8 cellular contexts compared by ENCODE assay signal in the genomic region with DNA sequence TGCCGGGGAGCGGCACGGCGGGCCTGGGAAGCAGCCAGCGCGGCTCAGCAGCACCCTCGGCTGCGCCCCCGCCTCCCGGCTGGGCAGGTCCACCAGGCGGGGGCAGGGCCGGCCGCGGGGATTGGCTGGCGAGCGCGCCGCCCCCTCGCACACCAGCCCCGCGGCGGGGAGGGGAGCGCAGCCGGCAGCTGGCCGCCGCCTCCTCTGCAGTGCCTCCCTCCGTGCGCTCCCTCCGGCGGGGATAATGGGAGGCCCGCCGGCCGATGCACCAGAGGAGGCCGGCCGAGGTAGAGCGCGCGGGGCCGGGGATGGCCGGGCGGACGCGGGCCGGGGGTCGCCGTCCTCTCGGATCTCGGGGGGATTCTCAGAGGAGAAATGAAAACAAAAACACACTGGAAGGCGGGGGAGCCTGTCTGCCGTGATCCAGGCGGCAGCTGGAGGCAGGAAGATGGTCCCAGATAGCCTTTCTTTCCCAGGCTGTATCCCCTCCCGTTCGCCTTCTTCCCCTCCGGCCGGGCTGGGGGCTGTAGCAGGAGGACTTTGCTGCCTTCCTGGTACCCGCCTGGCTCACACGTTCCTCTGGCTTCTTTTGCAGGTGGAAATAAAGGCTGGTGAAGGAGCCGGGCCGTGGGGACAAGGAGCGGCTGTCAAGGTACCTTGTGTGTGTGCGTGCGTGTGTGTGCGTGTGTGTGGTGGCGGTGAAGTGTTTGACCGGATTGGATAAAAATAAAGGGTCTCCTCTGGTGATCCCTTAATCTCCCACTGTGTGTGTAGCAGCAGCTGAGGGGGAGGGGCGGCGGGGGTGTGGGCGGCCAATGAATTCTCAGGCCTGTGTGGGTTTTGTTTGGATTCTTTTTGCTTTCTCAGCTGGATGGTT. TPM values are rescaled to one million over a fixed set of nuclear protein-coding genes. Genes with fewer than 3 reads are reported as not detected.
DNase-seq lines count a peak whose midpoint lies in the region; ATAC-seq, FAIRE-seq and TF ChIP-seq lines count a peak whose summit lies in the region.

No MANE protein-coding gene starts in this region.

- peaks cover 31% of the 10 kb centered on the region for H4K20me1 ChIP-seq in keratinocyte (ENCODE audit: control insufficient read depth, extremely low read depth, insufficient read depth, low read length)

- peak overlapping the region; percentile 20 to 60 (median 59) for H3K4me3 ChIP-seq in keratinocyte (ENCODE audit: control insufficient read depth in 2 of 3, extremely low read depth in 1 of 3, insufficient read depth in 2 of 3, low read depth in 1 of 3, low read length in 3 of 3)
- peak overlapping the region; percentile 45 to 79 (median 54) for H3K4me3 ChIP-seq in spleen

- H3K36me3 ChIP-seq in keratinocyte (ENCODE audit: control insufficient read depth in 2 of 2, extremely low read depth in 1 of 2, insufficient read depth in 2 of 2, low read length in 2 of 2): peaks cover 3 to 9% of the 10 kb centered on the region in 2 experiments
- H3K36me3 ChIP-seq in spleen: peaks cover 0 to 51% (median 0%) of the 10 kb centered on the region in 6 donors

- peaks cover 5% of the 10 kb centered on the region for H3K9me1 ChIP-seq in keratinocyte (ENCODE audit: control insufficient read depth, extremely low read depth, insufficient read depth, low read length)

- no peaks in the 10 kb centered on the region for H3K9me3 ChIP-seq in keratinocyte (ENCODE audit: control insufficient read depth, low read depth, low read length)
- no peaks in the 10 kb centered on the region for H3K9me3 ChIP-seq in spleen

- FAIRE-seq in GM12891 (lab: Jason Lieb, UNC): peak; percentile 98
- no peak for FAIRE-seq in keratinocyte (lab: Jason Lieb, UNC)

- TF ChIP-seq POLR2A in GM12891 (IDR thresholded peaks at IDR 0.05; ENCODE audit: low read depth, low read length) (no peak), spleen (IDR thresholded peaks at IDR 0.05) (no peak)

- no peak overlapping the region for H2AFZ ChIP-seq in keratinocyte (ENCODE audit: control insufficient read depth, low read length)

- 7 to 15% (median 9%) methylated on average over 30 to 68 of the region's 68 CpGs for WGBS in spleen, 5 donors

- H3K4me2 ChIP-seq in keratinocyte (ENCODE audit: control insufficient read depth, extremely low read depth, insufficient read depth, low read depth, low read length): peak overlapping the region; percentile 94

- ATAC-seq in HG02678 (IDR thresholded peaks at IDR 0.05; ENCODE audit: unreplicated experiment): peak; percentile 94

- dilution Hi-C loops in keratinocyte (cut with MboI; ENCODE audit: extremely low pct_ligation_motif_present, low sequenced_read_pairs): no loop called here

- H3K4me1 ChIP-seq in keratinocyte (ENCODE audit: control insufficient read depth, extremely low read depth, insufficient read depth, low read length) (peaks cover 35% of the 10 kb centered on the region), spleen (peaks cover 14 to 89% (median 55%) of the 10 kb centered on the region in 6 donors)

- peak overlapping the region; percentile 54 for H3K27ac ChIP-seq in VCaP
- H3K27ac ChIP-seq in caudate nucleus (ENCODE audit: low read depth, low read length): peak overlapping the region; percentile 27
- no peak overlapping the region for H3K27ac ChIP-seq in keratinocyte (ENCODE audit: control insufficient read depth, insufficient read depth, low read length)
- peak overlapping the region in 3 of 8 donors; percentile 46 to 61 (median 47) for H3K27ac ChIP-seq in spleen

- 0 out of 2 replicates have a peak, but pooled peaks have one; percentile 19 for TF ChIP-seq CTCF in VCaP (conservative IDR thresholded peaks at IDR 0.05)
- peak in 1 of 3 experiments; percentile 2 for TF ChIP-seq CTCF in keratinocyte (optimal IDR thresholded peaks at IDR 0.05 in 1 of 3, IDR thresholded peaks at IDR 0.05 in 1 of 3, conservative IDR thresholded peaks at IDR 0.05 in 1 of 3; ENCODE audit: extremely low read depth in 1 of 3, insufficient read depth in 2 of 3, low read length in 3 of 3)
- TF ChIP-seq CTCF in spleen (IDR thresholded peaks at IDR 0.05 in 8 of 11, conservative IDR thresholded peaks at IDR 0.05 in 3 of 11): peak in 7 of 11 experiments; percentile 7 to 32 (median 23)

- intact Hi-C loops in spleen (cut with DNase I; ENCODE audit: low total_unique reads): no loop called here

- peak overlapping the region; percentile 39 for H3K9ac ChIP-seq in keratinocyte (ENCODE audit: control insufficient read depth, extremely low read depth, insufficient read depth, low read length)

- H3K27me3 ChIP-seq in keratinocyte (ENCODE audit: control insufficient read depth, extremely low read depth, insufficient read depth, low read length) (no peaks in the 10 kb centered on the region), spleen (replicated peaks in 1 of 7) (no peaks in the 10 kb centered on the region)

- DNase-seq in GM12891 (ENCODE audit: insufficient read length, low spot score): peak; percentile 96
- DNase-seq in NCI-H1694 (lab: John Stamatoyannopoulos, UW): peak; percentile 59
- DNase-seq in caudate nucleus (lab: John Stamatoyannopoulos, UW): peak in 57 of 61 donors; percentile 42 to 89 (median 79)
- DNase-seq in keratinocyte (ENCODE audit: low read depth, low spot score): no peak
- peak; percentile 95 for DNase-seq in spleen
- DNase-seq in OCI-M2 (lab: John Stamatoyannopoulos, UW; ENCODE audit: unreplicated experiment): no peak

- peaks cover 67% of the 10 kb centered on the region for H3K79me2 ChIP-seq in keratinocyte (ENCODE audit: control insufficient read depth, insufficient read depth, low read length)

TF ChIP-seq in GM12891, 5 proteins besides CTCF, POLR2A, EP300 and RAD21:
- TF ChIP-seq PAX5 (IDR thresholded peaks at IDR 0.05; ENCODE audit: insufficient read depth, low read length, severe bottlenecking) (no peak), POLR2AphosphoS5 (IDR thresholded peaks at IDR 0.05; ENCODE audit: low read depth, low read length) (no peak), TAF1 (IDR thresholded peaks at IDR 0.05; ENCODE audit: low read depth, low read length) (no peak), POU2F2 (IDR thresholded peaks at IDR 0.05; ENCODE audit: low read depth, low read length) (no peak), SPI1 (IDR thresholded peaks at IDR 0.05; ENCODE audit: low read depth, low read length) (no peak)

RNA-seq across cellular contexts. Expression of a gene that starts 18.0 kb away (rescaled TPM):
- polyA plus RNA-seq in GM12891 (2012; ENCODE audit: low read depth, missing spikeins): 9.6 TPM
- polyA plus RNA-seq in keratinocyte: 1.8 to 3.2 TPM (median 2.9 TPM) in 3 replicates
- polyA plus RNA-seq in keratinocyte (2011; ENCODE audit: low read depth): 2.4 TPM
- polyA plus RNA-seq in keratinocyte (2011; cell fraction: cytosol; rRNA removed): 1.1 and 1.5 TPM in 2 replicates
- 8.3 and 9.1 TPM in 2 replicates for polyA plus RNA-seq in keratinocyte (2011; cell fraction: nucleus; rRNA removed)
- 4.1 and 5.9 TPM in 2 replicates for polyA plus RNA-seq in keratinocyte (2012; ENCODE audit: low replicate concordance)
- polyA minus RNA-seq in keratinocyte: 3.2 to 15.1 TPM (median 5.7 TPM) in 3 replicates
- polyA minus RNA-seq in keratinocyte (2011; cell fraction: cytosol; rRNA and poly(A)+ RNA removed): 2.5 TPM
- 8.2 and 13.5 TPM in 2 replicates for polyA minus RNA-seq in keratinocyte (2011; cell fraction: nucleus; rRNA and poly(A)+ RNA removed)
- 10 to 100 TPM; 18.9 to 27.6 (median 24.0) TPM for total RNA-seq in spleen
- 1 to 10 TPM; 1.6 to 3.9 (median 1.7) TPM for polyA plus RNA-seq in spleen

Comparison
In these comparisons a context has a peak if more than half of its experiments do, and no peak if none do; other contexts are left out.
1. DNase-seq: peak in GM12891 (single experiment), NCI-H1694 (single experiment), caudate nucleus (57 of 61) and spleen (single experiment); none in keratinocyte (single experiment) and OCI-M2 (single experiment).